1 cellular context compared by ENCODE assay signal in the genomic region with DNA sequence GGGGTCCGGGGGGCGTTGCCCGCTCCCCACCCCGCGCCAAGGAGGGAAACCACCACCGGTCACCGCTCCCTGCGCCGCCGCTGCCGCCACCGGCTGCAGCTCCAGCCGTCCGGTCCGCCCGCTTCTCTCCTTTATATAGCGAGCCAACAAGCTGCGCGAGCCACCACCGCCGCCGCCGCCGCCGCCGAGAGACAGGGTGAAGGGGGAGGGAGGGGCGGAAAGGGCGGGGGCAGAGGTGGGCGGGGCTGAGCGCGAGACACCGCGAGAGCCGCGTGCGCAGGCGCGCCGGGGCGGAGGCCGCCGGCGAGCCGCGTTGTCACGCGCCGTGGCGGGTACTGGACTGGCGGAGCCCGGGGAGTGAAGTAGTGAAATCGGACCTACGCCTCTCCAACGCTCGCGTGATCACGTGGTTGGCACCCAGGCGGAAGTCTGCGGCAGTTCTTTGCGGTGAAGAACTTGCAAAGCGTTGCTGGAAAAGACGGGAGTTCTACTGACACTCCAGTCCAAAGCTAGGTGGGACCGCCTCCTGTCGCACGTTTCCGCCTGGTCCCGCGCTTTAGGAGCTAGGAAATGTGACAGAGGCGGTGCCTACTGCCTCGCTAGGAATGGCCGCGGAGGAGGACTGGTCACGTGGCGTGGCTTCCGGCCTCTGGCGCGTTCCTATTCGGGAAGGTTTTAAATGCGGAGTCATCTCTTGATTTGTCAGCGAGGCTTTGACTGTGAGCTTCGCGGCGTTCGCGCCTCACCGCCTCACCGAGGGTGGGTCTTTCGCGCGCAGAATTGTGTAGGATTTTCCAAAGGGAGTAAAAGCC.
A peak's percentile ranks its signal among the peaks of the same experiment; 100 is the strongest.
TF ChIP-seq lines count a peak whose summit lies in the region.

Gene GTF2A1, minus strand, starts transcription at position 193 of the 812 bp plus-strand sequence. CDS start 441 bp downstream, outside the sequence.

TF ChIP-seq in HepG2, 621 proteins besides CTCF, POLR2A, EP300 and RAD21 (continued from another document and continues in another):
- 0 out of 2 replicates have a peak, but pooled peaks have one; percentile 38 for TF ChIP-seq HIC2 (CRISPR knock-in tag; IDR thresholded peaks at IDR 0.05; ENCODE audit: low read depth)
- 0 out of 2 replicates have a peak, but pooled peaks have one; percentile 11 for TF ChIP-seq ZNF652 (CRISPR knock-in tag; IDR thresholded peaks at IDR 0.05; ENCODE audit: borderline replicate concordance, low read depth)
- TF ChIP-seq SSRP1 (CRISPR knock-in tag; IDR thresholded peaks at IDR 0.05): 0 out of 2 replicates have a peak, but pooled peaks have one; percentile 33
- TF ChIP-seq ZNF761 (CRISPR knock-in tag; conservative IDR thresholded peaks at IDR 0.05): 0 out of 2 replicates have a peak, but pooled peaks have one; percentile 44
- TF ChIP-seq XBP1 (CRISPR knock-in tag; IDR thresholded peaks at IDR 0.05): no peak; the same call in 1 of the 2 replicates
- 0 out of 2 replicates have a peak, but pooled peaks have one; percentile 43 for TF ChIP-seq PCBP1 (IDR thresholded peaks at IDR 0.05; ENCODE audit: borderline replicate concordance, low read depth, low read length)
- TF ChIP-seq ZNF564 (CRISPR knock-in tag; IDR thresholded peaks at IDR 0.05): 0 out of 2 replicates have a peak, but pooled peaks have one; percentile 53
- TF ChIP-seq, protein P1, sequence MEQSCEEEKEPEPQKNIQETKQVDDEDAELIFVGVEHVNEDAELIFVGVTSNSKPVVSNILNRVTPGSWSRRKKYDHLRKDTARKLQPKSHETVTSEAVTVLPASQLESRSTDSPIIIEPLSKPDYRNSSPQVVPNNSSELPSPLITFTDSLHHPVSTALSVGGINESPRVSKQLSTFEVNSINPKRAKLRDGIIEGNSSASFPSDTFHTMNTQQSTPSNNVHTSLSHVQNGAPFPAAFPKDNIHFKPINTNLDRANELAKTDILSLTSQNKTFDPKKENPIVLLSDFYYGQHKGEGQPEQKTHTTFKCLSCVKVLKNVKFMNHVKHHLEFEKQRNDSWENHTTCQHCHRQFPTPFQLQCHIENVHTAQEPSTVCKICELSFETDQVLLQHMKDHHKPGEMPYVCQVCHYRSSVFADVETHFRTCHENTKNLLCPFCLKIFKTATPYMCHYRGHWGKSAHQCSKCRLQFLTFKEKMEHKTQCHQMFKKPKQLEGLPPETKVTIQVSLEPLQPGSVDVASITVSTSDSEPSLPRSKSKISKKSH (CRISPR knock-in tag; IDR thresholded peaks at IDR 0.05; ENCODE audit: borderline replicate concordance): peak; percentile 82; the same call in 1 of the 2 replicates
- TF ChIP-seq TMF1 (CRISPR knock-in tag; IDR thresholded peaks at IDR 0.05; ENCODE audit: low read depth): no peak
- no peak; the same call in 1 of the 2 replicates for TF ChIP-seq DNMT3B (CRISPR knock-in tag; conservative IDR thresholded peaks at IDR 0.05)
- peak; percentile 63; the same call in 1 of the 2 replicates for TF ChIP-seq ZFP90 (CRISPR knock-in tag; IDR thresholded peaks at IDR 0.05; ENCODE audit: borderline replicate concordance)
- TF ChIP-seq KDM5B (CRISPR knock-in tag; IDR thresholded peaks at IDR 0.05; ENCODE audit: borderline replicate concordance): peak; percentile 93; the same call in 1 of the 2 replicates
- TF ChIP-seq PTBP1 (IDR thresholded peaks at IDR 0.05; ENCODE audit: low read depth, low read length, poor library complexity, severe bottlenecking): no peak
- no peak for TF ChIP-seq ZNF577 (CRISPR knock-in tag; IDR thresholded peaks at IDR 0.05; ENCODE audit: borderline replicate concordance, low read depth)
- TF ChIP-seq, protein P2, sequence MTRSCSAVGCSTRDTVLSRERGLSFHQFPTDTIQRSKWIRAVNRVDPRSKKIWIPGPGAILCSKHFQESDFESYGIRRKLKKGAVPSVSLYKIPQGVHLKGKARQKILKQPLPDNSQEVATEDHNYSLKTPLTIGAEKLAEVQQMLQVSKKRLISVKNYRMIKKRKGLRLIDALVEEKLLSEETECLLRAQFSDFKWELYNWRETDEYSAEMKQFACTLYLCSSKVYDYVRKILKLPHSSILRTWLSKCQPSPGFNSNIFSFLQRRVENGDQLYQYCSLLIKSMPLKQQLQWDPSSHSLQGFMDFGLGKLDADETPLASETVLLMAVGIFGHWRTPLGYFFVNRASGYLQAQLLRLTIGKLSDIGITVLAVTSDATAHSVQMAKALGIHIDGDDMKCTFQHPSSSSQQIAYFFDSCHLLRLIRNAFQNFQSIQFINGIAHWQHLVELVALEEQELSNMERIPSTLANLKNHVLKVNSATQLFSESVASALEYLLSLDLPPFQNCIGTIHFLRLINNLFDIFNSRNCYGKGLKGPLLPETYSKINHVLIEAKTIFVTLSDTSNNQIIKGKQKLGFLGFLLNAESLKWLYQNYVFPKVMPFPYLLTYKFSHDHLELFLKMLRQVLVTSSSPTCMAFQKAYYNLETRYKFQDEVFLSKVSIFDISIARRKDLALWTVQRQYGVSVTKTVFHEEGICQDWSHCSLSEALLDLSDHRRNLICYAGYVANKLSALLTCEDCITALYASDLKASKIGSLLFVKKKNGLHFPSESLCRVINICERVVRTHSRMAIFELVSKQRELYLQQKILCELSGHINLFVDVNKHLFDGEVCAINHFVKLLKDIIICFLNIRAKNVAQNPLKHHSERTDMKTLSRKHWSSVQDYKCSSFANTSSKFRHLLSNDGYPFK (CRISPR knock-in tag; IDR thresholded peaks at IDR 0.05; ENCODE audit: borderline replicate concordance): peak; percentile 100
- peak; percentile 55; the same call in 1 of the 2 replicates for TF ChIP-seq HDAC1 (CRISPR knock-in tag; IDR thresholded peaks at IDR 0.05)
- TF ChIP-seq ZNF724P (CRISPR knock-in tag; IDR thresholded peaks at IDR 0.05; ENCODE audit: borderline replicate concordance): peak; percentile 74; the same call in 1 of the 2 replicates
- TF ChIP-seq SOX13 (IDR thresholded peaks at IDR 0.05): 0 out of 2 replicates have a peak, but pooled peaks have one; percentile 10
- peak in 1 of 2 experiments; percentile 10; a peak in 1 of 4 replicates for TF ChIP-seq SOX13 (CRISPR knock-in tag; conservative IDR thresholded peaks at IDR 0.05 in 1 of 2, IDR thresholded peaks at IDR 0.05 in 1 of 2)
- TF ChIP-seq PITX1 (CRISPR knock-in tag; IDR thresholded peaks at IDR 0.05): peak; percentile 44
- TF ChIP-seq NFIC (IDR thresholded peaks at IDR 0.05; ENCODE audit: low read length): no peak
- peak; percentile 72; the same call in 1 of the 2 replicates for TF ChIP-seq ZNF317 (CRISPR knock-in tag; IDR thresholded peaks at IDR 0.05)
- peak; percentile 74; the same call in 1 of the 2 replicates for TF ChIP-seq FOXK1 (CRISPR knock-in tag; IDR thresholded peaks at IDR 0.05; ENCODE audit: borderline replicate concordance, low read depth)
- TF ChIP-seq IRX3 (CRISPR knock-in tag; IDR thresholded peaks at IDR 0.05; ENCODE audit: borderline replicate concordance, low read depth): no peak
- no peak; the same call in 1 of the 2 replicates for TF ChIP-seq ZNF782 (CRISPR knock-in tag; IDR thresholded peaks at IDR 0.05; ENCODE audit: borderline replicate concordance)
- TF ChIP-seq FOSL2 (CRISPR knock-in tag; IDR thresholded peaks at IDR 0.05): peak; percentile 45; the same call in 1 of the 2 replicates
- TF ChIP-seq HBP1 (CRISPR knock-in tag; IDR thresholded peaks at IDR 0.05; ENCODE audit: low read depth): 0 out of 2 replicates have a peak, but pooled peaks have one; percentile 52
- no peak for TF ChIP-seq RCOR2 (CRISPR knock-in tag; IDR thresholded peaks at IDR 0.05)
- TF ChIP-seq ZNF850 (CRISPR knock-in tag; conservative IDR thresholded peaks at IDR 0.05): no peak
- TF ChIP-seq PRMT3 (CRISPR knock-in tag; IDR thresholded peaks at IDR 0.05; ENCODE audit: borderline replicate concordance, low read depth): no peak
- TF ChIP-seq ZNF546 (CRISPR knock-in tag; conservative IDR thresholded peaks at IDR 0.05): no peak; the same call in 1 of the 2 replicates
- TF ChIP-seq ZNF354B (CRISPR knock-in tag; IDR thresholded peaks at IDR 0.05): no peak
- TF ChIP-seq FIP1L1 (IDR thresholded peaks at IDR 0.05; ENCODE audit: borderline replicate concordance, insufficient read depth, low read depth, low read length): no peak
- no peak for TF ChIP-seq CAMTA2 (CRISPR knock-in tag; IDR thresholded peaks at IDR 0.05; ENCODE audit: borderline replicate concordance)
- TF ChIP-seq SMC3 (IDR thresholded peaks at IDR 0.05; ENCODE audit: low read length): no peak
- TF ChIP-seq, protein P3, sequence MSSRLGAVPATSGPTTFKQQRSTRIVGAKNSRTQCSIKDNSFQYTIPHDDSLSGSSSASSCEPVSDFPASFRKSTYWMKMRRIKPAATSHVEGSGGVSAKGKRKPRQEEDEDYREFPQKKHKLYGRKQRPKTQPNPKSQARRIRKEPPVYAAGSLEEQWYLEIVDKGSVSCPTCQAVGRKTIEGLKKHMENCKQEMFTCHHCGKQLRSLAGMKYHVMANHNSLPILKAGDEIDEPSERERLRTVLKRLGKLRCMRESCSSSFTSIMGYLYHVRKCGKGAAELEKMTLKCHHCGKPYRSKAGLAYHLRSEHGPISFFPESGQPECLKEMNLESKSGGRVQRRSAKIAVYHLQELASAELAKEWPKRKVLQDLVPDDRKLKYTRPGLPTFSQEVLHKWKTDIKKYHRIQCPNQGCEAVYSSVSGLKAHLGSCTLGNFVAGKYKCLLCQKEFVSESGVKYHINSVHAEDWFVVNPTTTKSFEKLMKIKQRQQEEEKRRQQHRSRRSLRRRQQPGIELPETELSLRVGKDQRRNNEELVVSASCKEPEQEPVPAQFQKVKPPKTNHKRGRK (CRISPR knock-in tag; IDR thresholded peaks at IDR 0.05): no peak
- TF ChIP-seq, protein P4, sequence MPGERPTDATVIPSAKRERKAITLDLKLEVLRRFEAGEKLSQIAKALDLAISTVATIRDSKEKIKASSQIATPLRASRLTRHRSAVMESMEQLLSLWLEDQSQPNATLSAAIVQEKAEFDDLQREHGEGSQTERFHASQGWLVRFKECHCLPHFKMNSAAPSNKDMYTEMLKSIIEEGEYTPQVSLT (CRISPR knock-in tag; IDR thresholded peaks at IDR 0.05; ENCODE audit: borderline replicate concordance, low read depth): no peak
- TF ChIP-seq, protein P5, sequence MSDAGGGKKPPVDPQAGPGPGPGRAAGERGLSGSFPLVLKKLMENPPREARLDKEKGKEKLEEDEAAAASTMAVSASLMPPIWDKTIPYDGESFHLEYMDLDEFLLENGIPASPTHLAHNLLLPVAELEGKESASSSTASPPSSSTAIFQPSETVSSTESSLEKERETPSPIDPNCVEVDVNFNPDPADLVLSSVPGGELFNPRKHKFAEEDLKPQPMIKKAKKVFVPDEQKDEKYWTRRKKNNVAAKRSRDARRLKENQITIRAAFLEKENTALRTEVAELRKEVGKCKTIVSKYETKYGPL (CRISPR knock-in tag; IDR thresholded peaks at IDR 0.05): no peak; the same call in none of the 2 replicates
- no peak; the same call in 1 of the 2 replicates for TF ChIP-seq ZSCAN25 (CRISPR knock-in tag; IDR thresholded peaks at IDR 0.05)
- TF ChIP-seq JUN (CRISPR knock-in tag; IDR thresholded peaks at IDR 0.05): peak; percentile 60; the same call in 1 of the 2 replicates
- peak; percentile 48; the same call in 1 of the 2 replicates for TF ChIP-seq MAFF (IDR thresholded peaks at IDR 0.05; ENCODE audit: low read depth, low read length)
- TF ChIP-seq, protein P6, sequence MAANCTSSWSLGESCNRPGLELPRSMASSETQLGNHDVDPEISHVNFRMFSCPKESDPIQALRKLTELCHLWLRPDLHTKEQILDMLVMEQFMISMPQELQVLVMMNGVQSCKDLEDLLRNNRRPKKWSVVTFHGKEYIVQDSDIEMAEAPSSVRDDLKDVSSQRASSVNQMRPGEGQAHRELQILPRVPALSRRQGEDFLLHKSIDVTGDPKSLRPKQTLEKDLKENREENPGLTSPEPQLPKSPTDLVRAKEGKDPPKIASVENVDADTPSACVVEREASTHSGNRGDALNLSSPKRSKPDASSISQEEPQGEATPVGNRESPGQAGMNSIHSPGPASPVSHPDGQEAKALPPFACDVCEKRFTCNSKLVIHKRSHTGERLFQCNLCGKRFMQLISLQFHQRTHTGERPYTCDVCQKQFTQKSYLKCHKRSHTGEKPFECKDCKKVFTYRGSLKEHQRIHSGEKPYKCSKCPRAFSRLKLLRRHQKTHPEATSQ (CRISPR knock-in tag; IDR thresholded peaks at IDR 0.05; ENCODE audit: borderline replicate concordance): 0 out of 2 replicates have a peak, but pooled peaks have one; percentile 39
- TF ChIP-seq ZNF740 (CRISPR knock-in tag; IDR thresholded peaks at IDR 0.05): peak; percentile 63; the same call in 1 of the 2 replicates
- peak; percentile 91 for TF ChIP-seq TFE3 (CRISPR knock-in tag; IDR thresholded peaks at IDR 0.05)
